In the genomic region with DNA sequence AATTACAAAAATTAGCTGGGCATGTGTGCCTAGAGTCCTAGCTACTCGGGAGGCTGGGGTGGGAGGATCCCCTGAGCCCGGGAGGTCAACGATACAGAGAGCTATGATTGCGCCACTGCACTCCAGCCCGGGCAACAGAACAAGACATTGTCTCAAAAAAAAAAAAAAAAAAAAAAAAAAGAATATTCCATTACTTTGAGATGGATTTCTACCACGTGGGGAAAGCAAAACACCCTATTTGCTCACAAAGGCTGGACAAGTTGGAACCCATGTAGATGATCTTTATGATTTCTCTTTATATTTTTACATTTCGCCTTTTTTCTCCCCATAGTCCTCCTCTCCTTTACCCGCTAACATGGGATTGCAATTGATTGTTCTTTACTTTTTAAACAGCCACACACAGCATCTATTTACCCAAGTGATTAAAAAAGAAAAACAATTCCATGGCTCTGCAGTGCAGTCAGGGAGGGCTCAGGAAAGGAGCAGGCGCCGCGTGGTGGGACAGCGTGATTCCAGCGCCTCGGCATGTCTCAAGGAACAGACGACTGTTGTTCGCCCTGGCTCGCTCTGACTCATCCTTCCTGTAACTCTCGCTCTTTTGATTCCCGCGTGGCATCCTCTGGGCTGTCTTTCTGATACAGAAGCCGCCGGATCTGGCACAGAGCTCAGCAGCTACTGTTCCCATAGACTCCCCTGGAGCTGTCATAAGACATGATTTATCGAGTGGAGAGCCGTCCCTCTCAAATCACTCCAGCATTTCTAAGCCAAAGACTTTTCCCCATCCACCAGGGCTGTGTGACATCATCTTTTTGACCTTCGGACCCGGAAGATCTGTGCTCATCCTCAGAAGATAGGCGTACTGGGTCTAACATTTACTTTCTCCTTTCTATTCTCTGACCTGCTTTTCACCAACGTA, we compare ENCODE assay signal across 8 cellular contexts.
DNase-seq lines count a peak whose midpoint lies in the region; ATAC-seq and TF ChIP-seq lines count a peak whose summit lies in the region.

No MANE protein-coding gene starts in this region.

- H3K27me3 Mint-ChIP-seq in activated T-cell treated with anti-CD3 and anti-CD28 coated beads, Interleukin-2, amount 50 U/mL, for 4 hours (ENCODE audit: low read depth) = peaks cover 40% of the 10 kb centered on the region

- DNase-seq in HCT116 (ENCODE audit: low read depth, low spot score) (peak; percentile 81), amygdala (lab: John Stamatoyannopoulos, UW) (peak in 53 of 56 donors; percentile 9 to 90 (median 60)), hepatocyte (ENCODE audit: low spot score) (peak; percentile 89), sigmoid colon (peak; percentile 90), WERI-Rb-1 (no peak), NCI-H187 treated with DMSO at 0.1 percent for 48 hours (lab: John Stamatoyannopoulos, UW) (no peak)
- no peak for DNase-seq in activated T-cell treated with anti-CD3 and anti-CD28 coated beads, Interleukin-2, amount 50 U/mL, for 4 hours

- H3K9me2 ChIP-seq in HCT116 (ENCODE audit: insufficient read depth) (no peaks in the 10 kb centered on the region), hepatocyte (replicated peaks; ENCODE audit: insufficient read depth) (no peaks in the 10 kb centered on the region)

- no peaks in the 10 kb centered on the region for H3K27me3 ChIP-seq in HCT116 (ENCODE audit: insufficient read depth, low read length)
- no peaks in the 10 kb centered on the region for H3K27me3 ChIP-seq in hepatocyte
- H3K27me3 ChIP-seq in sigmoid colon = no peaks in the 10 kb centered on the region
- H3K27me3 ChIP-seq in WERI-Rb-1 (ENCODE audit: insufficient read depth, low read depth, severe bottlenecking) = no peaks in the 10 kb centered on the region

- H3K4me1 ChIP-seq in HCT116 (ENCODE audit: control insufficient read depth in 1 of 2, insufficient read depth in 2 of 2, low read length in 2 of 2) (peaks cover 18 to 24% of the 10 kb centered on the region in 2 experiments; a peak in 3 of 4 replicates), hepatocyte (ENCODE audit: insufficient read depth) (no peaks in the 10 kb centered on the region), sigmoid colon (peaks cover 0 to 4% (median 0%) of the 10 kb centered on the region in 4 donors)

- intact Hi-C loops in HCT116 (cut with micrococcal nuclease) (loop anchor here (5.0 kb wide), 1 partner anchor 126 kb away; no protein-coding TSS in a partner anchor), sigmoid colon (cut with DNase I) (no loop called here)

- POLR2A ChIA-PET in HCT116 (lab: Charles Lee) = interaction anchor here (0.7 kb wide), 1 partner anchor 19 kb away, joined by 3 read pairs; no protein-coding TSS in a partner anchor

- H3K9me3 Mint-ChIP-seq in activated T-cell treated with anti-CD3 and anti-CD28 coated beads, Interleukin-2, amount 50 U/mL, for 4 hours = peaks cover 7% of the 10 kb centered on the region

- RAD21 ChIA-PET in HCT116 (lab: Charles Lee; ENCODE audit: low non-redundant PET in 1 of 2, low total read pairs in 2 of 2, uncharacterized antibody in 2 of 2, unreplicated experiment in 2 of 2) = no interaction called here

- TF ChIP-seq POLR2A in HCT116 (IDR thresholded peaks at IDR 0.05; ENCODE audit: borderline replicate concordance, extremely low read depth, insufficient read depth, insufficient read length) = no peak
- TF ChIP-seq POLR2A in sigmoid colon (IDR thresholded peaks at IDR 0.05) = no peak

- H3K9me3 ChIP-seq in HCT116 (ENCODE audit: control insufficient read depth in 1 of 2, insufficient read depth in 1 of 2, low read depth in 1 of 2, low read length in 2 of 2) (no peaks in the 10 kb centered on the region), hepatocyte (ENCODE audit: low read depth) (no peaks in the 10 kb centered on the region), sigmoid colon (no peaks in the 10 kb centered on the region), WERI-Rb-1 (ENCODE audit: severe bottlenecking) (no peaks in the 10 kb centered on the region)

- CTCF ChIA-PET in HCT116 (lab: Charles Lee) = interaction anchor here (0.6 to 1.6 kb wide), 4 partner anchors 61 to 330 kb away, joined by 3 read pairs; no protein-coding TSS in a partner anchor

- no peaks in the 10 kb centered on the region for H3K79me2 ChIP-seq in HCT116 (ENCODE audit: insufficient read depth, low read length)
- no peaks in the 10 kb centered on the region for H3K79me2 ChIP-seq in hepatocyte

- TF ChIP-seq RAD21 in HCT116 (IDR thresholded peaks at IDR 0.05; ENCODE audit: low read depth) = peak; percentile 30

- peak overlapping the region; percentile 20; the same call in 1 of the 2 replicates for H3K27ac ChIP-seq in HCT116 (ENCODE audit: low read depth, low read length)
- peak overlapping the region; percentile 52 for H3K27ac ChIP-seq in hepatocyte
- H3K27ac ChIP-seq in sigmoid colon = peak overlapping the region; percentile 10 to 51 (median 29)
- H3K27ac ChIP-seq in WERI-Rb-1 = no peak overlapping the region

- ATAC-seq in HCT116 (peak; percentile 90), GM19324 (IDR thresholded peaks at IDR 0.05; ENCODE audit: low FRiP score, unreplicated experiment) (no peak)
- ATAC-seq in activated T-cell treated with anti-CD3 and anti-CD28 coated beads, Interleukin-2, amount 50 U/mL, for 4 hours = no peak

- no peak overlapping the region for H3K4me3 Mint-ChIP-seq in activated T-cell treated with anti-CD3 and anti-CD28 coated beads, Interleukin-2, amount 50 U/mL, for 4 hours

- 50% methylated on average over 28 of the region's 28 CpGs for WGBS in hepatocyte (ENCODE audit: low lambda C conversion rate, missing lambda C conversion rate)
- 19 to 56% methylated on average over 28 of the region's 28 CpGs for WGBS in sigmoid colon, 2 donors

- H3K4me2 ChIP-seq in HCT116 (ENCODE audit: low read length) = peak overlapping the region; percentile 87
- peak overlapping the region; percentile 38 for H3K4me2 ChIP-seq in hepatocyte

- H3K9ac ChIP-seq in HCT116 (ENCODE audit: low read length) = peak overlapping the region; percentile 46

- H4K20me1 ChIP-seq in HCT116 (ENCODE audit: insufficient read depth) (no peaks in the 10 kb centered on the region), hepatocyte (ENCODE audit: insufficient read depth, poor library complexity, severe bottlenecking) (no peaks in the 10 kb centered on the region)

- H3K36me3 Mint-ChIP-seq in activated T-cell treated with anti-CD3 and anti-CD28 coated beads, Interleukin-2, amount 50 U/mL, for 4 hours (ENCODE audit: insufficient read depth) = no peaks in the 10 kb centered on the region

- no peaks in the 10 kb centered on the region for H3K4me1 Mint-ChIP-seq in activated T-cell treated with anti-CD3 and anti-CD28 coated beads, Interleukin-2, amount 50 U/mL, for 4 hours (ENCODE audit: low read depth)

- no peak for TF ChIP-seq EP300 in sigmoid colon (IDR thresholded peaks at IDR 0.05)

- H3K36me3 ChIP-seq in HCT116 (ENCODE audit: control insufficient read depth in 1 of 2, insufficient read depth in 2 of 2, low read length in 2 of 2) = no peaks in the 10 kb centered on the region
- no peaks in the 10 kb centered on the region for H3K36me3 ChIP-seq in hepatocyte (replicated peaks; ENCODE audit: insufficient read depth, low read depth)
- no peaks in the 10 kb centered on the region for H3K36me3 ChIP-seq in sigmoid colon
- H3K36me3 ChIP-seq in WERI-Rb-1 = no peaks in the 10 kb centered on the region

- TF ChIP-seq CTCF in HCT116 (IDR thresholded peaks at IDR 0.05 in 2 of 3, conservative IDR thresholded peaks at IDR 0.05 in 1 of 3; ENCODE audit: borderline replicate concordance in 1 of 3, insufficient read depth in 1 of 3, low read depth in 2 of 3, low read length in 2 of 3) (no peak), hepatocyte (IDR thresholded peaks at IDR 0.05; ENCODE audit: poor library complexity) (no peak), sigmoid colon (IDR thresholded peaks at IDR 0.05) (no peak), WERI-Rb-1 (IDR thresholded peaks at IDR 0.05; ENCODE audit: low read depth, low read length) (no peak)

- H3K4me3 ChIP-seq in HCT116 (replicated peaks in 1 of 2; ENCODE audit: low read depth in 1 of 2, low read length in 2 of 2) (peak overlapping the region; percentile 36 to 55), hepatocyte (no peak overlapping the region), sigmoid colon (peak overlapping the region in 2 of 4 donors; percentile 9 to 10), WERI-Rb-1 (ENCODE audit: low read depth, low read length) (no peak overlapping the region)

- H2AFZ ChIP-seq in HCT116 (ENCODE audit: low read depth, low read length, poor library complexity, severe bottlenecking) (peak overlapping the region; percentile 98), hepatocyte (peak overlapping the region; percentile 9)

- BruUV-seq in HCT116 (replicated peaks; lab: Mats Ljungman, UMichigan) = no TSS peak

TF ChIP-seq in HCT116, 20 proteins besides CTCF, POLR2A, EP300 and RAD21 (continues in another document):
- no peak for TF ChIP-seq ELF1 (IDR thresholded peaks at IDR 0.05; ENCODE audit: borderline replicate concordance, low read depth)
- no peak for TF ChIP-seq SIN3A (IDR thresholded peaks at IDR 0.05; ENCODE audit: low read depth)
- TF ChIP-seq FOSL1 (IDR thresholded peaks at IDR 0.05; ENCODE audit: low read depth) = peak; percentile 74
- peak; percentile 54; the same call in 1 of the 2 replicates for TF ChIP-seq POLR2AphosphoS5 (IDR thresholded peaks at IDR 0.05; ENCODE audit: low read depth, low read length)
- TF ChIP-seq ZFX (IDR thresholded peaks at IDR 0.05) = no peak
- peak; percentile 90 for TF ChIP-seq MAX (IDR thresholded peaks at IDR 0.05)
- TF ChIP-seq TCF7L2 (IDR thresholded peaks at IDR 0.05; ENCODE audit: borderline replicate concordance, extremely low read depth, insufficient read depth, insufficient read length) = peak; percentile 89
- TF ChIP-seq SRF (IDR thresholded peaks at IDR 0.05; ENCODE audit: low read depth) = no peak
- peak; percentile 64 for TF ChIP-seq SP1 (IDR thresholded peaks at IDR 0.05; ENCODE audit: low read depth)
- peak; percentile 81 for TF ChIP-seq JUND (IDR thresholded peaks at IDR 0.05)
- TF ChIP-seq YY1 (IDR thresholded peaks at IDR 0.05; ENCODE audit: extremely low read depth, insufficient replicate concordance, low read depth, low read length) = no peak
- TF ChIP-seq, protein P1, sequence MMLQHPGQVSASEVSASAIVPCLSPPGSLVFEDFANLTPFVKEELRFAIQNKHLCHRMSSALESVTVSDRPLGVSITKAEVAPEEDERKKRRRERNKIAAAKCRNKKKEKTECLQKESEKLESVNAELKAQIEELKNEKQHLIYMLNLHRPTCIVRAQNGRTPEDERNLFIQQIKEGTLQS (IDR thresholded peaks at IDR 0.05) = no peak
- no peak for TF ChIP-seq EZH2phosphoT487 (IDR thresholded peaks at IDR 0.05; ENCODE audit: borderline replicate concordance)

Comparison
In these comparisons a context has a peak if more than half of its experiments do, and no peak if none do; other contexts are left out.
1. DNase-seq: peak in HCT116 (single experiment), amygdala (53 of 56), hepatocyte (single experiment) and sigmoid colon (single experiment); none in activated T-cell treated with anti-CD3 and anti-CD28 coated beads, Interleukin-2, amount 50 U/mL, for 4 hours (single experiment), WERI-Rb-1 (single experiment) and NCI-H187 treated with DMSO at 0.1 percent for 48 hours (single experiment).
2. H3K4me3 ChIP-seq: peak in HCT116 (2 of 2); none in hepatocyte (single experiment) and WERI-Rb-1 (single experiment).